ENCODE assay signal across 2 cellular contexts in the genomic region with DNA sequence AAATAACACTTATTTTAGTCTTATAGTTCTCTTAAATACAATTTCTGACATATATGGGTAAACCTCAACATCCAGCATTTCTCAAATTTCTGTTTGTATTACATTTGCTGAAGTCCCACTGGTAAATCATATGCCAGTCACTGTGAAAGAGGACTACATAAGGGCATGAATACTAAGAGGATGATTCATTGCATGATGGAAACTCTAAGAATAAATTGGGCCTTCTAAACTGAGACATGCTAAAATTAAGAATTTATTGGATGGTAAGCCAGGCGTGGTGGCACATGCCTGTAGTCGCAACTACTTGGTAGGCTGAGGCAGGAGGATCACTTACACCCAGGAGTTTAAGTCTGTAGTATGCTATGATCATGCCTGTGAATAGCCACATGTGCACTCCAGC.
TF ChIP-seq lines count a peak whose summit lies in the region.

No MANE protein-coding gene starts in this region.

TF ChIP-seq in SK-N-SH, 30 proteins besides CTCF, POLR2A, EP300 and RAD21:
- TF ChIP-seq, protein P1, sequence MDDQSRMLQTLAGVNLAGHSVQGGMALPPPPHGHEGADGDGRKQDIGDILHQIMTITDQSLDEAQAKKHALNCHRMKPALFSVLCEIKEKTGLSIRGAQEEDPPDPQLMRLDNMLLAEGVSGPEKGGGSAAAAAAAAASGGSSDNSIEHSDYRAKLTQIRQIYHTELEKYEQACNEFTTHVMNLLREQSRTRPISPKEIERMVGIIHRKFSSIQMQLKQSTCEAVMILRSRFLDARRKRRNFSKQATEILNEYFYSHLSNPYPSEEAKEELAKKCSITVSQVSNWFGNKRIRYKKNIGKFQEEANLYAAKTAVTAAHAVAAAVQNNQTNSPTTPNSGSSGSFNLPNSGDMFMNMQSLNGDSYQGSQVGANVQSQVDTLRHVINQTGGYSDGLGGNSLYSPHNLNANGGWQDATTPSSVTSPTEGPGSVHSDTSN (IDR thresholded peaks at IDR 0.05), result 0 out of 2 replicates have a peak, but pooled peaks have one; percentile 27
- TF ChIP-seq FOSL2 (IDR thresholded peaks at IDR 0.05; ENCODE audit: borderline replicate concordance, low read depth), result peak; percentile 15; the same call in 1 of the 2 replicates
- no peak for TF ChIP-seq CHD2 (IDR thresholded peaks at IDR 0.05; ENCODE audit: low read length, partially characterized antibody)

TF ChIP-seq in SK-N-SH treated with all-trans-retinoic acid at 6 μM for 48 hours, 23 proteins besides CTCF, POLR2A, EP300 and RAD21:
- TF ChIP-seq ZFP30 (CRISPR knock-in tag; IDR thresholded peaks at IDR 0.05) (no peak), ISL1 (CRISPR knock-in tag; IDR thresholded peaks at IDR 0.05) (no peak), CSDC2 (CRISPR knock-in tag; IDR thresholded peaks at IDR 0.05) (no peak), TOX (CRISPR knock-in tag; IDR thresholded peaks at IDR 0.05; ENCODE audit: borderline replicate concordance) (no peak), TCF4 (CRISPR knock-in tag; IDR thresholded peaks at IDR 0.05; ENCODE audit: borderline replicate concordance) (no peak), ZFP3 (CRISPR knock-in tag; IDR thresholded peaks at IDR 0.05) (no peak)
- TF ChIP-seq, protein P2, sequence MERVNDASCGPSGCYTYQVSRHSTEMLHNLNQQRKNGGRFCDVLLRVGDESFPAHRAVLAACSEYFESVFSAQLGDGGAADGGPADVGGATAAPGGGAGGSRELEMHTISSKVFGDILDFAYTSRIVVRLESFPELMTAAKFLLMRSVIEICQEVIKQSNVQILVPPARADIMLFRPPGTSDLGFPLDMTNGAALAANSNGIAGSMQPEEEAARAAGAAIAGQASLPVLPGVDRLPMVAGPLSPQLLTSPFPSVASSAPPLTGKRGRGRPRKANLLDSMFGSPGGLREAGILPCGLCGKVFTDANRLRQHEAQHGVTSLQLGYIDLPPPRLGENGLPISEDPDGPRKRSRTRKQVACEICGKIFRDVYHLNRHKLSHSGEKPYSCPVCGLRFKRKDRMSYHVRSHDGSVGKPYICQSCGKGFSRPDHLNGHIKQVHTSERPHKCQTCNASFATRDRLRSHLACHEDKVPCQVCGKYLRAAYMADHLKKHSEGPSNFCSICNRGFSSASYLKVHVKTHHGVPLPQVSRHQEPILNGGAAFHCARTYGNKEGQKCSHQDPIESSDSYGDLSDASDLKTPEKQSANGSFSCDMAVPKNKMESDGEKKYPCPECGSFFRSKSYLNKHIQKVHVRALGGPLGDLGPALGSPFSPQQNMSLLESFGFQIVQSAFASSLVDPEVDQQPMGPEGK (CRISPR knock-in tag; IDR thresholded peaks at IDR 0.05; ENCODE audit: borderline replicate concordance), result no peak
TF ChIP-seq in SK-N-SH treated with all-trans-retinoic acid at 6 μM for 48 hours: peak in this region for 0.
